Comparison of ENCODE assay signal across 24 cellular contexts in genomic region chr1:193657552-193657951, GRCh38.
"Had no signal": no experiment of that assay in that cellular context is flagged by ENCODE, and none has a peak within 500 bp of the region (broad histone marks: within the 10 kb centered on the region; RNA-seq: fewer than 3 reads in every experiment).

No MANE protein-coding gene starts in this region.

- H3K36me3 Mint-ChIP-seq: stimulated activated effector memory CD8-positive, alpha-beta T cell treated with anti-CD3 and anti-CD28 coated beads, Interleukin-12 subunit alpha, Interleukin-12 subunit beta, amount 100 ng/mL, for 72 hours had no signal

- FAIRE-seq: kidney, urothelium cell line had no signal

- H3K9me3 ChIP-seq: colonic mucosa, esophagus squamous epithelium, gastrocnemius medialis, prostate gland had no signal

- DNase-seq: colonic mucosa; effector CD8-positive, alpha-beta T cell; esophagus squamous epithelium; gastrocnemius medialis; head of caudate nucleus; kidney; left lung; mesenchymal stem cell; naive thymus-derived CD4-positive, alpha-beta T cell; nucleus accumbens; stimulated activated CD4-positive, alpha-beta T cell treated with anti-CD3 and anti-CD28 coated beads, Interleukin-2, amount 100 ng/mL, for 24 hours; stimulated activated CD4-positive, alpha-beta T cell treated with anti-CD3 and anti-CD28 coated beads, Interleukin-4, amount 100 ng/mL, for 24 hours; stimulated activated naive CD4-positive, alpha-beta T cell treated with Interleukin-2 at 50 U/mL for 16 hours; stomach; upper lobe of left lung had no signal

- H3K27me3 Mint-ChIP-seq: dendritic cell treated with granulocyte-macrophage colony-stimulating factor and Interleukin-4, amounts not matched to agents 40 ng/mL and 50 ng/mL, for 4 days; naive thymus-derived CD4-positive, alpha-beta T cell had no signal

- H3K27ac ChIP-seq: colonic mucosa, esophagus squamous epithelium, gastrocnemius medialis, left lung, prostate gland, right atrium auricular region, stomach, tibial nerve had no signal

- ATAC-seq: gastrocnemius medialis; naive thymus-derived CD4-positive, alpha-beta T cell; sciatic nerve; stimulated activated effector memory CD8-positive, alpha-beta T cell treated with anti-CD3 and anti-CD28 coated beads, Interleukin-12 subunit alpha, Interleukin-12 subunit beta, amount 100 ng/mL, for 72 hours had no signal

- H3K27me3 ChIP-seq: colonic mucosa, esophagus squamous epithelium, gastrocnemius medialis, left lung, right atrium auricular region, stomach, tibial nerve, upper lobe of left lung had no signal

- H3K4me1 ChIP-seq: colonic mucosa, esophagus squamous epithelium, gastrocnemius medialis, left lung, prostate gland, tibial nerve had no signal

- H3K4me1 Mint-ChIP-seq: nephron had no signal

- H3K36me3 ChIP-seq: colonic mucosa, esophagus squamous epithelium, gastrocnemius medialis, left lung, prostate gland, right atrium auricular region, stomach, tibial nerve, upper lobe of left lung had no signal

- H3K4me3 ChIP-seq: colonic mucosa, esophagus squamous epithelium, gastrocnemius medialis, left lung, prostate gland, right atrium auricular region, stomach, tibial nerve, upper lobe of left lung had no signal

- H3K4me3 Mint-ChIP-seq: dendritic cell treated with granulocyte-macrophage colony-stimulating factor and Interleukin-4, amounts not matched to agents 40 ng/mL and 50 ng/mL, for 4 days; mesothelial cell of epicardium; naive thymus-derived CD4-positive, alpha-beta T cell; nephron; stimulated activated effector memory CD8-positive, alpha-beta T cell treated with anti-CD3 and anti-CD28 coated beads, Interleukin-12 subunit alpha, Interleukin-12 subunit beta, amount 100 ng/mL, for 72 hours had no signal

- H3K27ac Mint-ChIP-seq: dendritic cell treated with granulocyte-macrophage colony-stimulating factor and Interleukin-4, amounts not matched to agents 40 ng/mL and 50 ng/mL, for 4 days; mesothelial cell of epicardium; naive thymus-derived CD4-positive, alpha-beta T cell; nephron; stimulated activated effector memory CD8-positive, alpha-beta T cell treated with anti-CD3 and anti-CD28 coated beads, Interleukin-12 subunit alpha, Interleukin-12 subunit beta, amount 100 ng/mL, for 72 hours had no signal
